1 cellular context compared by ENCODE assay signal in genomic region chr10:36608866-36609265, GRCh38.
TF ChIP-seq lines count a peak whose summit lies in the region.

No MANE protein-coding gene starts in this region.

TF ChIP-seq in A549, 52 proteins besides CTCF, POLR2A, EP300 and RAD21:
- TF ChIP-seq ELK1 (IDR thresholded peaks at IDR 0.05; ENCODE audit: low read depth, low read length) (no peak), RFX5 (IDR thresholded peaks at IDR 0.05) (no peak), HES2 (IDR thresholded peaks at IDR 0.05) (no peak), ZSCAN20 (CRISPR knock-in tag; IDR thresholded peaks at IDR 0.05) (no peak), CBX8 (IDR thresholded peaks at IDR 0.05) (no peak), KDM5A (IDR thresholded peaks at IDR 0.05) (no peak), CBX2 (IDR thresholded peaks at IDR 0.05; ENCODE audit: borderline replicate concordance, low read depth) (no peak), HOXB13 (CRISPR knock-in tag; IDR thresholded peaks at IDR 0.05; ENCODE audit: low read depth) (no peak), JUNB (IDR thresholded peaks at IDR 0.05) (no peak), JUN (IDR thresholded peaks at IDR 0.05) (no peak), TP53 (CRISPR knock-in tag; IDR thresholded peaks at IDR 0.05) (no peak), EHMT2 (IDR thresholded peaks at IDR 0.05; ENCODE audit: low read depth) (no peak), TFCP2L1 (CRISPR knock-in tag; IDR thresholded peaks at IDR 0.05) (no peak), ZC3H11A (IDR thresholded peaks at IDR 0.05) (no peak), CEBPB (IDR thresholded peaks at IDR 0.05) (no peak)
- TF ChIP-seq, protein P1, sequence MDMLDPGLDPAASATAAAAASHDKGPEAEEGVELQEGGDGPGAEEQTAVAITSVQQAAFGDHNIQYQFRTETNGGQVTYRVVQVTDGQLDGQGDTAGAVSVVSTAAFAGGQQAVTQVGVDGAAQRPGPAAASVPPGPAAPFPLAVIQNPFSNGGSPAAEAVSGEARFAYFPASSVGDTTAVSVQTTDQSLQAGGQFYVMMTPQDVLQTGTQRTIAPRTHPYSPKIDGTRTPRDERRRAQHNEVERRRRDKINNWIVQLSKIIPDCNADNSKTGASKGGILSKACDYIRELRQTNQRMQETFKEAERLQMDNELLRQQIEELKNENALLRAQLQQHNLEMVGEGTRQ (IDR thresholded peaks at IDR 0.05): no peak
- TF ChIP-seq, protein P2, sequence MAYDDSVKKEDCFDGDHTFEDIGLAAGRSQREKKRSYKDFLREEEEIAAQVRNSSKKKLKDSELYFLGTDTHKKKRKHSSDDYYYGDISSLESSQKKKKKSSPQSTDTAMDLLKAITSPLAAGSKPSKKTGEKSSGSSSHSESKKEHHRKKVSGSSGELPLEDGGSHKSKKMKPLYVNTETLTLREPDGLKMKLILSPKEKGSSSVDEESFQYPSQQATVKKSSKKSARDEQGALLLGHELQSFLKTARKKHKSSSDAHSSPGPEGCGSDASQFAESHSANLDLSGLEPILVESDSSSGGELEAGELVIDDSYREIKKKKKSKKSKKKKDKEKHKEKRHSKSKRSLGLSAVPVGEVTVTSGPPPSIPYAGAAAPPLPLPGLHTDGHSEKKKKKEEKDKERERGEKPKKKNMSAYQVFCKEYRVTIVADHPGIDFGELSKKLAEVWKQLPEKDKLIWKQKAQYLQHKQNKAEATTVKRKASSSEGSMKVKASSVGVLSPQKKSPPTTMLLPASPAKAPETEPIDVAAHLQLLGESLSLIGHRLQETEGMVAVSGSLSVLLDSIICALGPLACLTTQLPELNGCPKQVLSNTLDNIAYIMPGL (CRISPR knock-in tag; IDR thresholded peaks at IDR 0.05; ENCODE audit: borderline replicate concordance): no peak
